1 cellular context compared by ENCODE assay signal in the genomic region with DNA sequence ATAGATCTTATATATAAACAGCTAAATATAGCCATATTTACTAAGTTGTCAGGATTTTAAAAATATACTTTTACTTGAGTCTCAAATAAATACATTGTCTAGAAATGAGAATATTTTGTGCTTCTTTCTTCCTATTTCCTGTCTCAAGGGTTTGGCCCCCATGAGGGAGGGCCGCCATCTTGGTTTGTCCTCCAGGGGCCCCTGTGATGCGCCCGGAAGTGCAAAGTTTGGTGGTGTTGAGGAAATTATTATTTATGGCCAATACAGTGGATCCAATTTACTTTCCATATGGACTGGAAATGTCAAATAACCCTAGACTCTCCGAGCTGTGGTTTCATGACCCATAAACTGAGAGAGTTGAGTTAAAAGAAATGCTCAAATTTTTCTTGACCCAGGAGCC.
TF ChIP-seq lines count a peak whose summit lies in the region.

No MANE protein-coding gene starts in this region.

TF ChIP-seq in H1, 55 proteins besides CTCF, POLR2A, EP300 and RAD21:
- TF ChIP-seq TAF7 (optimal IDR thresholded peaks at IDR 0.05; ENCODE audit: borderline replicate concordance, low read depth, low read length) (no peak), YY1 (IDR thresholded peaks at IDR 0.05; ENCODE audit: low read depth, low read length) (peak; percentile 31; the same call in 1 of the 2 replicates)
- TF ChIP-seq, protein P1, sequence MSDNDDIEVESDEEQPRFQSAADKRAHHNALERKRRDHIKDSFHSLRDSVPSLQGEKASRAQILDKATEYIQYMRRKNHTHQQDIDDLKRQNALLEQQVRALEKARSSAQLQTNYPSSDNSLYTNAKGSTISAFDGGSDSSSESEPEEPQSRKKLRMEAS (IDR thresholded peaks at IDR 0.05), result no peak
